In the genomic region with DNA sequence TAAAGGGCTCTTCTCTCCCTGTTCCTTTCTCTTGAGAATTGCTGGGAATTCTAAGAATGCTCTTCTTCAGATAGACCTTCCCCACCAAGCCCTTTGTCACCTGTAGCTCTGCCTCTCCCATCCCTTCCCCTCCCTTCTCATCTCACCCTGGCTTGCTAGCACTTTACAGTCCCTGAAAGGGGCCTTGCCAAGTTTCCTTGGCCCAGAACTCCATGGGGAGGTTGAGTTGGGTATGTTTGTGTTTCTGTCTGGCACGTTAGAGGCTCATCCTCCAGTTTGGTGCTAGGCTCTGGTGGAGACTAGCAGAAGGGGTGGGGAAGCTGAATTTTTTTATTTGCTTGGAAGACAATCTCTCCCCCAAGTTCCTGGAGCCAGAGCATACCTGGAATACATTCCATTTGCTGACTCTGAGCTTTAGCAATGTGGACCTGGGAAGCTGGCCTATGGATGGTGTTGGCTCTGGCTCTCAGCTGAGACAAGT, we compare ENCODE assay signal across 19 cellular contexts. TPM values are rescaled to one million over a fixed set of nuclear protein-coding genes. Genes with fewer than 3 reads are reported as not detected.
A peak's percentile ranks its signal among the peaks of the same experiment; 100 is the strongest.
DNase-seq lines count a peak whose midpoint lies in the region; TF ChIP-seq lines count a peak whose summit lies in the region.
"Had no signal": no experiment of that assay in that cellular context is flagged by ENCODE, and none has a peak within 500 bp of the region (broad histone marks: within the 10 kb centered on the region; RNA-seq: fewer than 3 reads in every experiment).

No MANE protein-coding gene starts in this region.

- no peaks in the 10 kb centered on the region for H3K9me3 Mint-ChIP-seq in activated T-helper 2 cell treated with anti-CD3 and anti-CD28 coated beads, Interferon-gamma antibody, Interleukin-2, Interleukin-4, amounts not matched to agents 10 μg/mL and 5 μg/mL and 100 μg/mL, durations not matched to agents 14 hours and 24 hours and 36 hours
- H3K9me3 Mint-ChIP-seq: activated T-cell treated with anti-CD3 and anti-CD28 coated beads, Interleukin-2, amount 50 U/mL, for 4 hours; CD8-positive, alpha-beta memory T cell; stimulated activated effector memory CD8-positive, alpha-beta T cell treated with anti-CD3 and anti-CD28 coated beads, Interleukin-12 subunit alpha, Interleukin-12 subunit beta, amount 100 ng/mL, for 72 hours had no signal

- H3K4me2 ChIP-seq in hepatocyte = peak overlapping the region; percentile 55

- no peak overlapping the region for H3K4me3 ChIP-seq in hepatocyte
- no peak overlapping the region for H3K4me3 ChIP-seq in mucosa of stomach (ENCODE audit: low read length)
- H3K4me3 ChIP-seq: HAP-1, mucosa of descending colon, skin epidermis had no signal

- intact Hi-C loops in activated T-helper 2 cell treated with anti-CD3 and anti-CD28 coated beads, Interferon-gamma antibody, Interleukin-2, Interleukin-4, amounts not matched to agents 10 μg/mL and 5 μg/mL and 100 μg/mL, durations not matched to agents 14 hours and 24 hours and 36 hours (cut with micrococcal nuclease) = no loop called here

- DNase-seq in ELF-1 (ENCODE audit: low read depth, low spot score) (peak; percentile 71), NCI-H446 treated with DMSO at 0.1 percent for 48 hours (lab: John Stamatoyannopoulos, UW) (peak; percentile 7), hepatocyte (ENCODE audit: low spot score) (peak; percentile 48), NCI-H526 (lab: John Stamatoyannopoulos, UW) (no peak), GM19238 (ENCODE audit: insufficient read length, low spot score) (no peak)
- DNase-seq in activated T-helper 2 cell treated with anti-CD3 and anti-CD28 coated beads, Interferon-gamma antibody, Interleukin-2, Interleukin-4, amounts not matched to agents 10 μg/mL and 5 μg/mL and 100 μg/mL, durations not matched to agents 14 hours and 24 hours and 36 hours (ENCODE audit: low spot score) = no peak
- DNase-seq in activated CD4-positive, alpha-beta T cell treated with anti-CD3 and anti-CD28 coated beads for 48 hours = no peak
- DNase-seq: activated CD4-positive, alpha-beta T cell treated with anti-CD3 and anti-CD28 coated beads, Interleukin-2, amount 50 U/mL, for 1 hour; activated T-cell treated with anti-CD3 and anti-CD28 coated beads, Interleukin-2, amount 50 U/mL, for 4 hours; CD8-positive, alpha-beta memory T cell; cerebellar nuclear complex; foreskin melanocyte; mucosa of descending colon; NCI-H2081 treated with DMSO at 0.1 percent for 48 hours; occipital lobe had no signal

- no peaks in the 10 kb centered on the region for H3K9me3 ChIP-seq in hepatocyte (ENCODE audit: low read depth)
- H3K9me3 ChIP-seq in mucosa of stomach (ENCODE audit: control insufficient read depth, low read length) = no peaks in the 10 kb centered on the region
- H3K9me3 ChIP-seq: HAP-1, mucosa of descending colon had no signal

- H3K27me3 ChIP-seq in hepatocyte = no peaks in the 10 kb centered on the region
- H3K27me3 ChIP-seq in mucosa of stomach (ENCODE audit: control insufficient read depth, insufficient read depth, low read length) = no peaks in the 10 kb centered on the region

- no peaks in the 10 kb centered on the region for H3K9me2 ChIP-seq in hepatocyte (replicated peaks; ENCODE audit: insufficient read depth)

- peaks cover 73% of the 10 kb centered on the region for H3K79me2 ChIP-seq in hepatocyte

- H3K27ac Mint-ChIP-seq in activated T-helper 2 cell treated with anti-CD3 and anti-CD28 coated beads, Interferon-gamma antibody, Interleukin-2, Interleukin-4, amounts not matched to agents 10 μg/mL and 5 μg/mL and 100 μg/mL, durations not matched to agents 14 hours and 24 hours and 36 hours = no peak overlapping the region
- H3K27ac Mint-ChIP-seq: stimulated activated effector memory CD8-positive, alpha-beta T cell treated with anti-CD3 and anti-CD28 coated beads, Interleukin-12 subunit alpha, Interleukin-12 subunit beta, amount 100 ng/mL, for 72 hours had no signal

- H3K27ac ChIP-seq in hepatocyte = peak overlapping the region; percentile 98
- H3K27ac ChIP-seq: skin epidermis had no signal

- peaks cover 9% of the 10 kb centered on the region for H3K27me3 Mint-ChIP-seq in activated T-helper 2 cell treated with anti-CD3 and anti-CD28 coated beads, Interferon-gamma antibody, Interleukin-2, Interleukin-4, amounts not matched to agents 10 μg/mL and 5 μg/mL and 100 μg/mL, durations not matched to agents 14 hours and 24 hours and 36 hours (ENCODE audit: low read depth)

- peaks cover 21% of the 10 kb centered on the region for H3K4me1 ChIP-seq in hepatocyte (ENCODE audit: insufficient read depth)
- H3K4me1 ChIP-seq in mucosa of stomach (ENCODE audit: control insufficient read depth, insufficient read depth, low read length) = peaks cover 42% of the 10 kb centered on the region

- H3K9ac ChIP-seq in mucosa of stomach (ENCODE audit: low read length) = peak overlapping the region; percentile 41

- H3K4me3 Mint-ChIP-seq in activated T-helper 2 cell treated with anti-CD3 and anti-CD28 coated beads, Interferon-gamma antibody, Interleukin-2, Interleukin-4, amounts not matched to agents 10 μg/mL and 5 μg/mL and 100 μg/mL, durations not matched to agents 14 hours and 24 hours and 36 hours (ENCODE audit: low read depth) = no peak overlapping the region
- H3K4me3 Mint-ChIP-seq: activated T-cell treated with anti-CD3 and anti-CD28 coated beads, Interleukin-2, amount 50 U/mL, for 4 hours; CD8-positive, alpha-beta memory T cell; stimulated activated effector memory CD8-positive, alpha-beta T cell treated with anti-CD3 and anti-CD28 coated beads, Interleukin-12 subunit alpha, Interleukin-12 subunit beta, amount 100 ng/mL, for 72 hours had no signal

- no peak overlapping the region for H2AFZ ChIP-seq in hepatocyte

- no peaks in the 10 kb centered on the region for H3K36me3 Mint-ChIP-seq in activated T-helper 2 cell treated with anti-CD3 and anti-CD28 coated beads, Interferon-gamma antibody, Interleukin-2, Interleukin-4, amounts not matched to agents 10 μg/mL and 5 μg/mL and 100 μg/mL, durations not matched to agents 14 hours and 24 hours and 36 hours (ENCODE audit: low read depth)
- H3K36me3 Mint-ChIP-seq: CD8-positive, alpha-beta memory T cell; stimulated activated effector memory CD8-positive, alpha-beta T cell treated with anti-CD3 and anti-CD28 coated beads, Interleukin-12 subunit alpha, Interleukin-12 subunit beta, amount 100 ng/mL, for 72 hours had no signal

- peaks cover 13% of the 10 kb centered on the region for H4K20me1 ChIP-seq in hepatocyte (ENCODE audit: insufficient read depth, poor library complexity, severe bottlenecking)

- TF ChIP-seq CTCF in hepatocyte (IDR thresholded peaks at IDR 0.05; ENCODE audit: poor library complexity) = no peak

- no peaks in the 10 kb centered on the region for H3K36me3 ChIP-seq in hepatocyte (replicated peaks; ENCODE audit: insufficient read depth, low read depth)
- peaks cover 9% of the 10 kb centered on the region for H3K36me3 ChIP-seq in mucosa of stomach (ENCODE audit: control insufficient read depth, insufficient read depth, low read length)

- WGBS in hepatocyte (ENCODE audit: low lambda C conversion rate, missing lambda C conversion rate) = 32% methylated on average over 1 of the region's 1 CpG

- H3K4me1 Mint-ChIP-seq in activated T-helper 2 cell treated with anti-CD3 and anti-CD28 coated beads, Interferon-gamma antibody, Interleukin-2, Interleukin-4, amounts not matched to agents 10 μg/mL and 5 μg/mL and 100 μg/mL, durations not matched to agents 14 hours and 24 hours and 36 hours (ENCODE audit: low read depth) = peaks cover 14% of the 10 kb centered on the region

RNA-seq across cellular contexts. Expression of a gene that starts 4.9 kb away (rescaled TPM):
- total RNA-seq in hepatocyte = 58.2 and 66.4 TPM in 2 replicates
- 46.3 and 54.5 TPM in 2 replicates for polyA plus RNA-seq in hepatocyte
- total RNA-seq in activated T-helper 2 cell treated with anti-CD3 and anti-CD28 coated beads, Interferon-gamma antibody, Interleukin-2, Interleukin-4, amounts not matched to agents 10 μg/mL and 5 μg/mL and 100 μg/mL, durations not matched to agents 14 hours and 24 hours and 36 hours = 0.34 and 0.50 TPM in 2 replicates

RNA-seq across cellular contexts. Expression of a gene that starts 24.0 kb away (rescaled TPM):
- total RNA-seq in hepatocyte = 18.3 and 29.8 TPM in 2 replicates
- 29.2 and 30.1 TPM in 2 replicates for polyA plus RNA-seq in hepatocyte
- 2.6 TPM in 2 replicates for total RNA-seq in activated T-helper 2 cell treated with anti-CD3 and anti-CD28 coated beads, Interferon-gamma antibody, Interleukin-2, Interleukin-4, amounts not matched to agents 10 μg/mL and 5 μg/mL and 100 μg/mL, durations not matched to agents 14 hours and 24 hours and 36 hours

RNA-seq across cellular contexts. Expression of a gene that starts 56.8 kb away (rescaled TPM):
- total RNA-seq in hepatocyte = 36.3 and 37.0 TPM in 2 replicates
- polyA plus RNA-seq in hepatocyte = 12.9 and 16.2 TPM in 2 replicates
- total RNA-seq in activated T-helper 2 cell treated with anti-CD3 and anti-CD28 coated beads, Interferon-gamma antibody, Interleukin-2, Interleukin-4, amounts not matched to agents 10 μg/mL and 5 μg/mL and 100 μg/mL, durations not matched to agents 14 hours and 24 hours and 36 hours = 89.1 and 93.7 TPM in 2 replicates

Comparison
In these comparisons a context has a peak if more than half of its experiments do, and no peak if none do; other contexts are left out.
1. DNase-seq: peak in ELF-1 (single experiment), NCI-H446 treated with DMSO at 0.1 percent for 48 hours (single experiment) and hepatocyte (single experiment); none in NCI-H526 (0 of 2), activated T-helper 2 cell treated with anti-CD3 and anti-CD28 coated beads, Interferon-gamma antibody, Interleukin-2, Interleukin-4, amounts not matched to agents 10 μg/mL and 5 μg/mL and 100 μg/mL, durations not matched to agents 14 hours and 24 hours and 36 hours (single experiment), activated CD4-positive, alpha-beta T cell treated with anti-CD3 and anti-CD28 coated beads for 48 hours (single experiment) and GM19238 (single experiment).
2. RNA of a gene that starts 4.9 kb away (total RNA-seq): 58.2 to 66.4 TPM in hepatocyte; 0.34 to 0.50 TPM in activated T-helper 2 cell treated with anti-CD3 and anti-CD28 coated beads, Interferon-gamma antibody, Interleukin-2, Interleukin-4, amounts not matched to agents 10 μg/mL and 5 μg/mL and 100 μg/mL, durations not matched to agents 14 hours and 24 hours and 36 hours; every median in the first group is over 10 times any median in the second.